Comparison of ENCODE assay signal across 19 cellular contexts in genomic region chr20:15890358-15890982, GRCh38.
DNase-seq lines count a peak whose midpoint lies in the region; FAIRE-seq and TF ChIP-seq lines count a peak whose summit lies in the region.
"Had no signal": no experiment of that assay in that cellular context is flagged by ENCODE, and none has a peak within 500 bp of the region (broad histone marks: within the 10 kb centered on the region; RNA-seq: fewer than 3 reads in every experiment).

No MANE protein-coding gene starts in this region.

- no peak overlapping the region for H3K4me3 ChIP-seq in BLaER1
- no peak overlapping the region for H3K4me3 ChIP-seq in neural progenitor cell
- no peak overlapping the region for H3K4me3 ChIP-seq in CD8-positive, alpha-beta memory T cell (ENCODE audit: low read length)
- no peak overlapping the region for H3K4me3 ChIP-seq in right atrium auricular region

- H3K27ac Mint-ChIP-seq in neural progenitor cell = peak overlapping the region; percentile 16
- H3K27ac Mint-ChIP-seq in CD8-positive, alpha-beta memory T cell = no peak overlapping the region
- H3K27ac Mint-ChIP-seq: CD8-positive, alpha-beta T cell; HFFc6 had no signal

- no peaks in the 10 kb centered on the region for H3K36me3 Mint-ChIP-seq in neural progenitor cell
- H3K36me3 Mint-ChIP-seq in CD8-positive, alpha-beta memory T cell = peaks cover 0 to 2% (median 0%) of the 10 kb centered on the region in 3 donors
- H3K36me3 Mint-ChIP-seq: CD8-positive, alpha-beta T cell had no signal

- no peaks in the 10 kb centered on the region for H3K79me2 ChIP-seq in neural progenitor cell (ENCODE audit: low read depth)

- no peak overlapping the region for H3K4me3 Mint-ChIP-seq in neural progenitor cell
- no peak overlapping the region for H3K4me3 Mint-ChIP-seq in CD8-positive, alpha-beta memory T cell
- H3K4me3 Mint-ChIP-seq: CD8-positive, alpha-beta T cell; HFFc6 had no signal

- H3K4me2 ChIP-seq in BLaER1 (peak overlapping the region; percentile 65), neural progenitor cell (no peak overlapping the region)
- H3K4me2 ChIP-seq: SK-N-SH had no signal

- H4K20me1 ChIP-seq in BLaER1 = no peaks in the 10 kb centered on the region
- no peaks in the 10 kb centered on the region for H4K20me1 ChIP-seq in neural progenitor cell (ENCODE audit: low read depth)

- TF ChIP-seq CTCF in neural progenitor cell (IDR thresholded peaks at IDR 0.05) (no peak), right atrium auricular region (IDR thresholded peaks at IDR 0.05) (no peak)

- DNase-seq in NCI-H2081 (lab: John Stamatoyannopoulos, UW) (peak; percentile 15 to 51), astrocyte of the hippocampus (ENCODE audit: low read depth, low spot score) (peak; percentile 48), neural progenitor cell (ENCODE audit: low spot score) (no peak), right atrium auricular region (ENCODE audit: low spot score) (no peak), frontal cortex (ENCODE audit: low spot score in 2 of 2) (no peak)
- no peak for DNase-seq in CD8-positive, alpha-beta memory T cell
- no peak for DNase-seq in activated T-cell treated with anti-CD3 and anti-CD28 coated beads, Interleukin-2, amount 50 U/mL, for 1 hour
- DNase-seq: CD8-positive, alpha-beta T cell; HFFc6; KBM-7; MV-4-11; NCI-H1930; NCI-H748 treated with DMSO at 0.1 percent for 48 hours; RPMI8226; SHP77 treated with DMSO at 0.1 percent for 48 hours had no signal

- FAIRE-seq in frontal cortex (lab: Jason Lieb, UNC) = no peak
- FAIRE-seq: GM12891, H54 had no signal

- peaks cover 2% of the 10 kb centered on the region for H3K27me3 Mint-ChIP-seq in neural progenitor cell (ENCODE audit: insufficient read depth, low read depth)
- no peaks in the 10 kb centered on the region for H3K27me3 Mint-ChIP-seq in CD8-positive, alpha-beta memory T cell

- H3K9ac ChIP-seq in BLaER1 = no peak overlapping the region
- H3K9ac ChIP-seq in neural progenitor cell = no peak overlapping the region
- H3K9ac ChIP-seq: SK-N-SH had no signal

- H3F3A ChIP-seq in neural progenitor cell (ENCODE audit: low read depth) = no peaks in the 10 kb centered on the region

- CTCF ChIA-PET in CD8-positive, alpha-beta memory T cell (lab: Charles Lee) = no interaction called here

- POLR2A ChIA-PET in CD8-positive, alpha-beta memory T cell (lab: Charles Lee) = no interaction called here

- H3K9me3 Mint-ChIP-seq in neural progenitor cell = peaks cover 4% of the 10 kb centered on the region
- peaks cover 2 to 15% (median 8%) of the 10 kb centered on the region in 5 donors for H3K9me3 Mint-ChIP-seq in CD8-positive, alpha-beta memory T cell

- H3K4me1 ChIP-seq in BLaER1 (peaks cover 54% of the 10 kb centered on the region), neural progenitor cell (no peaks in the 10 kb centered on the region), right atrium auricular region (no peaks in the 10 kb centered on the region)
- H3K4me1 ChIP-seq in CD8-positive, alpha-beta memory T cell (ENCODE audit: insufficient read depth, low read length) = no peaks in the 10 kb centered on the region

- no peak overlapping the region; the same call in 1 of the 2 replicates for H3K27ac ChIP-seq in BLaER1
- H3K27ac ChIP-seq in neural progenitor cell = no peak overlapping the region
- H3K27ac ChIP-seq in CD8-positive, alpha-beta memory T cell (ENCODE audit: low read depth, low read length) = no peak overlapping the region
- H3K27ac ChIP-seq in right atrium auricular region = no peak overlapping the region

- H2AFZ ChIP-seq in neural progenitor cell (replicated peaks) = no peak overlapping the region

- H3K9me3 ChIP-seq in BLaER1 (peaks cover 20% of the 10 kb centered on the region), neural progenitor cell (ENCODE audit: low read depth) (no peaks in the 10 kb centered on the region), right atrium auricular region (peaks cover 0 to 18% of the 10 kb centered on the region in 2 donors)
- no peaks in the 10 kb centered on the region for H3K9me3 ChIP-seq in CD8-positive, alpha-beta memory T cell (ENCODE audit: low read length)
- H3K9me3 ChIP-seq: SK-N-SH had no signal

- H3K4me1 Mint-ChIP-seq in neural progenitor cell = peaks cover 4% of the 10 kb centered on the region
- H3K4me1 Mint-ChIP-seq in CD8-positive, alpha-beta memory T cell = no peaks in the 10 kb centered on the region

- H3K27me3 ChIP-seq in BLaER1 = no peaks in the 10 kb centered on the region
- H3K27me3 ChIP-seq in neural progenitor cell = no peaks in the 10 kb centered on the region
- H3K27me3 ChIP-seq in CD8-positive, alpha-beta memory T cell (ENCODE audit: insufficient read depth, low read length, poor library complexity, severe bottlenecking) = no peaks in the 10 kb centered on the region
- no peaks in the 10 kb centered on the region for H3K27me3 ChIP-seq in right atrium auricular region

- H3K36me3 ChIP-seq in BLaER1 (peaks cover 69% of the 10 kb centered on the region), neural progenitor cell (no peaks in the 10 kb centered on the region), right atrium auricular region (no peaks in the 10 kb centered on the region)
- H3K36me3 ChIP-seq in CD8-positive, alpha-beta memory T cell (ENCODE audit: insufficient read depth, low read length) = no peaks in the 10 kb centered on the region

Comparison
In these comparisons a context has a peak if more than half of its experiments do, and no peak if none do; other contexts are left out.
1. DNase-seq: peak in NCI-H2081 (2 of 2) and astrocyte of the hippocampus (single experiment); none in neural progenitor cell (single experiment), CD8-positive, alpha-beta memory T cell (0 of 5), right atrium auricular region (single experiment), frontal cortex (0 of 2) and activated T-cell treated with anti-CD3 and anti-CD28 coated beads, Interleukin-2, amount 50 U/mL, for 1 hour (single experiment).